ENCODE assay signal across 21 cellular contexts in genomic region chr5:68066277-68066955, GRCh38.
A peak's percentile ranks its signal among the peaks of the same experiment; 100 is the strongest.
DNase-seq lines count a peak whose midpoint lies in the region; ATAC-seq and TF ChIP-seq lines count a peak whose summit lies in the region.
"Had no signal": no experiment of that assay in that cellular context is flagged by ENCODE, and none has a peak within 500 bp of the region (broad histone marks: within the 10 kb centered on the region; RNA-seq: fewer than 3 reads in every experiment).

No MANE protein-coding gene starts in this region.

- no peak overlapping the region for H2BK12ac ChIP-seq in trophoblast cell (ENCODE audit: low read length)

- no peak overlapping the region for H3K27ac Mint-ChIP-seq in neural progenitor cell
- H3K27ac Mint-ChIP-seq: CD4-positive, alpha-beta memory T cell had no signal

- no peak overlapping the region for H3K23ac ChIP-seq in trophoblast cell (ENCODE audit: low read length)

- BruUV-seq in PC-3 (replicated peaks; lab: Mats Ljungman, UMichigan), result no TSS peak

- no peak overlapping the region for H4K12ac ChIP-seq in trophoblast cell (ENCODE audit: low read depth, low read length)

- no peak overlapping the region for H3K4ac ChIP-seq in trophoblast cell (ENCODE audit: low read depth, low read length)

- H3K4me3 ChIP-seq in PC-3 (ENCODE audit: low read length) (no peak overlapping the region), epithelial cell of esophagus (ENCODE audit: low read length) (no peak overlapping the region), trophoblast cell (ENCODE audit: low read depth, low read length) (no peak overlapping the region), neural progenitor cell (no peak overlapping the region)
- H3K4me3 ChIP-seq: BLaER1 had no signal

- H3K36me3 Mint-ChIP-seq in neural progenitor cell, result no peaks in the 10 kb centered on the region
- H3K36me3 Mint-ChIP-seq: CD4-positive, alpha-beta memory T cell had no signal

- H3K27me3 ChIP-seq in PC-3 (ENCODE audit: low read length), result no peaks in the 10 kb centered on the region
- H3K27me3 ChIP-seq in trophoblast cell (ENCODE audit: insufficient read depth, low read length), result no peaks in the 10 kb centered on the region
- no peaks in the 10 kb centered on the region for H3K27me3 ChIP-seq in neural progenitor cell
- H3K27me3 ChIP-seq: BLaER1 had no signal

- H3K27me3 Mint-ChIP-seq in neural progenitor cell (ENCODE audit: insufficient read depth, low read depth), result no peaks in the 10 kb centered on the region

- DNase-seq in EL, result peak; percentile 79
- DNase-seq in PC-3, result peak; percentile 14
- DNase-seq in epithelial cell of esophagus (ENCODE audit: low read depth), result peak; percentile 49
- DNase-seq in trophoblast cell, result peak in 1 of 2 donors; percentile 53
- DNase-seq in hypothalamus (lab: John Stamatoyannopoulos, UW), result no peak
- DNase-seq in SW 1271 (lab: John Stamatoyannopoulos, UW), result no peak
- no peak for DNase-seq in activated CD4-positive, alpha-beta T cell treated with anti-CD3 and anti-CD28 coated beads for 4 hours
- no peak for DNase-seq in neural progenitor cell (ENCODE audit: low spot score)
- DNase-seq: CD4-positive, alpha-beta memory T cell; DMS153; GOT3; KG1; NCI-H1417; NCI-H187; NCI-H2107; NCI-H510A; NCI-H748 treated with DMSO at 0.1 percent for 48 hours; NK-92 treated with Interleukin-12 subunit alpha and Interleukin-12 subunit beta, amount 100 ng/mL, for 24 hours; SIG-M5 had no signal

- no peaks in the 10 kb centered on the region for H3K9me2 ChIP-seq in PC-3 (replicated peaks; ENCODE audit: low read length)

- H2AFZ ChIP-seq in PC-3 (ENCODE audit: low read length) (no peak overlapping the region), trophoblast cell (ENCODE audit: insufficient read depth, low read length, poor library complexity) (no peak overlapping the region), neural progenitor cell (replicated peaks) (no peak overlapping the region)

- POLR2A ChIA-PET in PC-3 (lab: Charles Lee; ENCODE audit: unreplicated experiment), result no interaction called here

- intact Hi-C loops in PC-3 (cut with micrococcal nuclease), result no loop called here

- H3K9me3 ChIP-seq in PC-3 (ENCODE audit: low read length) (no peaks in the 10 kb centered on the region), trophoblast cell (ENCODE audit: insufficient read depth, low read depth, low read length) (no peaks in the 10 kb centered on the region), neural progenitor cell (ENCODE audit: low read depth) (no peaks in the 10 kb centered on the region)

- H3K4me1 Mint-ChIP-seq in neural progenitor cell, result peaks cover 9% of the 10 kb centered on the region
- H3K4me1 Mint-ChIP-seq: CD4-positive, alpha-beta memory T cell had no signal

- TF ChIP-seq CTCF in PC-3 (conservative IDR thresholded peaks at IDR 0.05; ENCODE audit: low read depth, low read length) (no peak), epithelial cell of esophagus (IDR thresholded peaks at IDR 0.05; ENCODE audit: insufficient read depth, low read depth, low read length, missing control alignments) (no peak), neural progenitor cell (IDR thresholded peaks at IDR 0.05) (no peak)

- H3K79me1 ChIP-seq in trophoblast cell (ENCODE audit: low read length), result peaks cover 7% of the 10 kb centered on the region

- H4K20me1 ChIP-seq in PC-3 (ENCODE audit: low read length) (no peaks in the 10 kb centered on the region), neural progenitor cell (ENCODE audit: low read depth) (no peaks in the 10 kb centered on the region)
- H4K20me1 ChIP-seq: BLaER1 had no signal

- no peak for ATAC-seq in PC-3
- ATAC-seq: HCT116 had no signal

- H3K4me3 Mint-ChIP-seq in neural progenitor cell, result no peak overlapping the region
- H3K4me3 Mint-ChIP-seq: CD4-positive, alpha-beta memory T cell had no signal

- no CpG with 5 or more reads among the region's 3 CpGs for WGBS in trophoblast cell (ENCODE audit: extremely low coverage, insufficient coverage, insufficient read length)

- H3K4me1 ChIP-seq in PC-3 (ENCODE audit: insufficient read depth, low read length) (no peaks in the 10 kb centered on the region), trophoblast cell (ENCODE audit: control insufficient read depth in 1 of 2, insufficient read depth in 2 of 2, low read length in 2 of 2) (peaks cover 0 to 1% of the 10 kb centered on the region in 2 experiments), neural progenitor cell (peaks cover 8% of the 10 kb centered on the region)
- H3K4me1 ChIP-seq: BLaER1 had no signal

- no peak overlapping the region for H4K8ac ChIP-seq in trophoblast cell (ENCODE audit: low read depth, low read length)

- H3K4me2 ChIP-seq in PC-3 (ENCODE audit: low read length) (no peak overlapping the region), trophoblast cell (ENCODE audit: low read length) (peak overlapping the region; percentile 37), neural progenitor cell (no peak overlapping the region)
- H3K4me2 ChIP-seq: BLaER1 had no signal

- no peak overlapping the region for H2BK120ac ChIP-seq in trophoblast cell (ENCODE audit: insufficient read depth, low read length, poor library complexity)

- H3K79me2 ChIP-seq in PC-3 (ENCODE audit: low read length) (no peaks in the 10 kb centered on the region), trophoblast cell (ENCODE audit: control insufficient read depth, insufficient read depth, low read length, poor library complexity) (no peaks in the 10 kb centered on the region), neural progenitor cell (ENCODE audit: low read depth) (no peaks in the 10 kb centered on the region)

- H3K18ac ChIP-seq in trophoblast cell (ENCODE audit: low read length), result no peak overlapping the region

- peak overlapping the region; percentile 16 for H2BK5ac ChIP-seq in trophoblast cell (ENCODE audit: low read depth, low read length, poor library complexity)

- H3K27ac ChIP-seq in PC-3 (ENCODE audit: low read length) (no peak overlapping the region), trophoblast cell (ENCODE audit: low read depth, low read length) (peak overlapping the region; percentile 74), neural progenitor cell (no peak overlapping the region)
- H3K27ac ChIP-seq: BLaER1 had no signal

- H2AK5ac ChIP-seq in trophoblast cell (ENCODE audit: low read length), result no peak overlapping the region

- H4K91ac ChIP-seq in trophoblast cell (ENCODE audit: low read depth, low read length), result no peak overlapping the region

- H3K36me3 ChIP-seq in PC-3 (ENCODE audit: low read depth, low read length) (no peaks in the 10 kb centered on the region), trophoblast cell (ENCODE audit: control insufficient read depth in 1 of 2, insufficient read depth in 2 of 2, low read length in 2 of 2) (no peaks in the 10 kb centered on the region), neural progenitor cell (no peaks in the 10 kb centered on the region)
- H3K36me3 ChIP-seq: BLaER1 had no signal

- H3K9me3 Mint-ChIP-seq in neural progenitor cell, result peaks cover 35% of the 10 kb centered on the region

- H3K14ac ChIP-seq in trophoblast cell (ENCODE audit: low read length), result no peak overlapping the region

- no peak overlapping the region for H3K9ac ChIP-seq in PC-3 (ENCODE audit: low read length)
- no peak overlapping the region for H3K9ac ChIP-seq in trophoblast cell (ENCODE audit: low read length)
- H3K9ac ChIP-seq in neural progenitor cell, result no peak overlapping the region
- H3K9ac ChIP-seq: BLaER1 had no signal

- H3F3A ChIP-seq in PC-3 (ENCODE audit: low read length, unreplicated experiment) (no peaks in the 10 kb centered on the region), neural progenitor cell (ENCODE audit: low read depth) (no peaks in the 10 kb centered on the region)

- CTCF ChIA-PET in PC-3 (lab: Charles Lee), result no interaction called here

Comparison
In these comparisons a context has a peak if more than half of its experiments do, and no peak if none do; other contexts are left out.
1. DNase-seq: peak in EL (single experiment), PC-3 (single experiment) and epithelial cell of esophagus (single experiment); none in hypothalamus (0 of 51), SW 1271 (0 of 2), activated CD4-positive, alpha-beta T cell treated with anti-CD3 and anti-CD28 coated beads for 4 hours (0 of 2) and neural progenitor cell (single experiment).